ENCODE assay signal across 1 cellular context in the genomic region with DNA sequence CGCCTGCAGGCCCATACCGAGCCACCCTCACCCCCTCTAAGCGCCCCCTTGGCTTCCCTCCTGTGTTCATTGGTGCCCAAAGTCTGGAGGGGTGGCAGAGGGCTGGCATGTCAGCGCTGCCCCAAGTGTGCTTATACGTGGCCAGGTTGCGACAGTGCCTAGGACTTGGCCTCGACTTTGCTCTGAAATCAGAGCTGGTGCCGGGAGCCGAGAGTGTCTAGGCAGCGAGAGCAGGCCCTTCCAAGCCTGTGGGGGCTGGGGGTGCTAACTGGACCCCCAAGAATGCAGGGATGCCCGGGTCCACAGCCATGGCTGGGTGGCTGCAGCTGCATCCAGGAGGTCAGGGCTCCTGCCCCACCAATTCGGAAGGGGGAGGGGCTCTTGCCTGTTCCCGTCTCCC.
A peak's percentile ranks its signal among the peaks of the same experiment; 100 is the strongest.
TF ChIP-seq lines count a peak whose summit lies in the region.

No MANE protein-coding gene starts in this region.

TF ChIP-seq in HepG2, 621 proteins besides CTCF, POLR2A, EP300 and RAD21:
- TF ChIP-seq SIN3B (IDR thresholded peaks at IDR 0.05; ENCODE audit: low read length): no peak
- 0 out of 2 replicates have a peak, but pooled peaks have one; percentile 28 for TF ChIP-seq HIVEP1 (CRISPR knock-in tag; IDR thresholded peaks at IDR 0.05)
- peak; percentile 25 for TF ChIP-seq AGO2 (optimal IDR thresholded peaks at IDR 0.05; ENCODE audit: low read depth, low read length)
